Comparison of ENCODE assay signal across 8 cellular contexts in the genomic region with DNA sequence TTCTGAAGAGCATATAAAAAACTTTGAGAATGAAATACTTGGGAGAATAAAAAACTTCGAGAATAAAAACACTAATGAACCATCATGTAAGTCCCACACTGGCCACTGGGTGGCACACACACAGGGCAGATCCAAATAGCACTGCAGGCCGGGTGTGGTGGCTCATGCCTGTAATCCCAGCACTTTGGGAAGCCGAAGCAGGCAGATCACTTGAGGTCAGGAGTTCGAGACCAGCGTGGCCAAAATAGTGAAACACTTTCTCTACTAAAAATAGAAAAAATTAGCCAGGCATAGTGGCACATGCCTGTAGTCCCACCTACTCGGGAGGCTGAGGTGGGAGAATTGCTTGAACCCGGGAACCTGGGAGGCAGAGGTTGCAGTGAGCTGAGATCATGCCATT. TPM values are rescaled to one million over a fixed set of nuclear protein-coding genes. Genes with fewer than 3 reads are reported as not detected.
DNase-seq lines count a peak whose midpoint lies in the region; ATAC-seq and TF ChIP-seq lines count a peak whose summit lies in the region.
"Not testable (repeated sequence)": the region's sequence is repeated elsewhere in the genome, so short reads cannot be mapped to it uniquely, and the experiment has no call there.

No MANE protein-coding gene starts in this region.

- not testable (repeated sequence) for H3K4me3 Mint-ChIP-seq in activated CD8-positive, alpha-beta T cell treated with anti-CD3 and anti-CD28 coated beads, Interleukin-2, amount 10 ng/mL, durations not matched to agents 7 days and 5 days; progenitor cell of endocrine pancreas (ENCODE audit: low read depth)

- H3K36me3 ChIP-seq in hepatocyte (replicated peaks; ENCODE audit: insufficient read depth, low read depth); tibial artery: not testable (repeated sequence)

- not testable (repeated sequence) for H3K9me3 ChIP-seq in hepatocyte (ENCODE audit: low read depth); tibial artery

- intact Hi-C loops in tibial artery (cut with DNase I; ENCODE audit: low total_unique reads) = not testable (repeated sequence)

- 74% methylated on average over 7 of the region's 7 CpGs for WGBS in hepatocyte (ENCODE audit: low lambda C conversion rate, missing lambda C conversion rate)

- not testable (repeated sequence) for H3K36me3 Mint-ChIP-seq in activated CD8-positive, alpha-beta T cell treated with anti-CD3 and anti-CD28 coated beads, Interleukin-2, amount 10 ng/mL, durations not matched to agents 7 days and 5 days (ENCODE audit: low read depth)
- H3K36me3 Mint-ChIP-seq in progenitor cell of endocrine pancreas (ENCODE audit: insufficient read depth) = peaks cover 47% of the 10 kb centered on the region

- H3K4me3 ChIP-seq in choroid plexus epithelial cell (ENCODE audit: low read depth, low read length); hepatocyte; tibial artery: not testable (repeated sequence)

- H2AFZ ChIP-seq in hepatocyte = not testable (repeated sequence)

- CTCF ChIA-PET in activated CD8-positive, alpha-beta T cell treated with anti-CD3 and anti-CD28 coated beads, Interleukin-2, amount 10 ng/mL, durations not matched to agents 7 days and 5 days (lab: Charles Lee) = interaction anchor here (0.7 to 2.6 kb wide), 8 partner anchors 11 to 1981 kb away, joined by 3 to 12 read pairs (median 4); no protein-coding TSS in a partner anchor

- H3K27ac ChIP-seq in hepatocyte = peak overlapping the region; percentile 61
- H3K27ac ChIP-seq in tibial artery = peak overlapping the region; percentile 69 to 86

- not testable (repeated sequence) for H3K79me2 ChIP-seq in hepatocyte

- not testable (repeated sequence) for H3K27ac Mint-ChIP-seq in activated CD8-positive, alpha-beta T cell treated with anti-CD3 and anti-CD28 coated beads, Interleukin-2, amount 10 ng/mL, durations not matched to agents 7 days and 5 days
- H3K27ac Mint-ChIP-seq in progenitor cell of endocrine pancreas = peak overlapping the region; percentile 23

- not testable (repeated sequence) for H4K20me1 ChIP-seq in hepatocyte (ENCODE audit: insufficient read depth, poor library complexity, severe bottlenecking)

- DNase-seq in EH (ENCODE audit: low read depth) (peak; percentile 73), KG1 (lab: John Stamatoyannopoulos, UW) (peak; percentile 36), RKO (ENCODE audit: low spot score) (peak; percentile 82), choroid plexus epithelial cell (ENCODE audit: low read depth) (peak; percentile 78), hepatocyte (ENCODE audit: low spot score) (peak; percentile 44), tibial artery (peak in 1 of 2 donors; percentile 71)
- DNase-seq in activated CD8-positive, alpha-beta T cell treated with anti-CD3 and anti-CD28 coated beads, Interleukin-2, amount 10 ng/mL, durations not matched to agents 7 days and 5 days = peak; percentile 58
- DNase-seq in progenitor cell of endocrine pancreas (ENCODE audit: low spot score, unreplicated experiment) = not testable (repeated sequence)

- H3K4me1 ChIP-seq in hepatocyte (ENCODE audit: insufficient read depth) = not testable (repeated sequence)
- H3K4me1 ChIP-seq in tibial artery = peaks cover 0 to 43% (median 18%) of the 10 kb centered on the region in 4 donors

- POLR2A ChIA-PET in activated CD8-positive, alpha-beta T cell treated with anti-CD3 and anti-CD28 coated beads, Interleukin-2, amount 10 ng/mL, durations not matched to agents 7 days and 5 days (lab: Charles Lee) = not testable (repeated sequence)

- H3K9me2 ChIP-seq in hepatocyte (replicated peaks; ENCODE audit: insufficient read depth) = not testable (repeated sequence)

- H3K27me3 ChIP-seq in hepatocyte, tibial artery: not testable (repeated sequence)

- H3K9me3 Mint-ChIP-seq in activated CD8-positive, alpha-beta T cell treated with anti-CD3 and anti-CD28 coated beads, Interleukin-2, amount 10 ng/mL, durations not matched to agents 7 days and 5 days (ENCODE audit: insufficient read depth) = peaks cover 12% of the 10 kb centered on the region
- H3K9me3 Mint-ChIP-seq in progenitor cell of endocrine pancreas (ENCODE audit: low read depth) = peaks cover 11% of the 10 kb centered on the region

- H3K27me3 Mint-ChIP-seq in activated CD8-positive, alpha-beta T cell treated with anti-CD3 and anti-CD28 coated beads, Interleukin-2, amount 10 ng/mL, durations not matched to agents 7 days and 5 days (ENCODE audit: low read depth); progenitor cell of endocrine pancreas: not testable (repeated sequence)

- TF ChIP-seq CTCF in choroid plexus epithelial cell (conservative IDR thresholded peaks at IDR 0.05; ENCODE audit: low read depth, low read length) (peak; percentile 73), hepatocyte (IDR thresholded peaks at IDR 0.05; ENCODE audit: poor library complexity) (peak; percentile 45), progenitor cell of endocrine pancreas (IDR thresholded peaks at IDR 0.05; ENCODE audit: unreplicated experiment) (peak; percentile 68), tibial artery (IDR thresholded peaks at IDR 0.05) (peak; percentile 61 to 66)

- not testable (repeated sequence) for H3K4me2 ChIP-seq in hepatocyte

- not testable (repeated sequence) for H3K4me1 Mint-ChIP-seq in activated CD8-positive, alpha-beta T cell treated with anti-CD3 and anti-CD28 coated beads, Interleukin-2, amount 10 ng/mL, durations not matched to agents 7 days and 5 days (ENCODE audit: low read depth); progenitor cell of endocrine pancreas (ENCODE audit: low read depth)

- not testable (repeated sequence) for ATAC-seq in activated CD8-positive, alpha-beta T cell treated with anti-CD3 and anti-CD28 coated beads, Interleukin-2, amount 10 ng/mL, durations not matched to agents 7 days and 5 days

RNA-seq across cellular contexts. Expression of a gene that starts 28.5 kb away (rescaled TPM):
- under 1 TPM; 0.18 to 0.24 TPM for total RNA-seq in activated CD8-positive, alpha-beta T cell treated with anti-CD3 and anti-CD28 coated beads, Interleukin-2, amount 10 ng/mL, durations not matched to agents 7 days and 5 days
- total RNA-seq in hepatocyte = 25.3 and 25.9 TPM in 2 replicates
- 6.0 and 7.1 TPM in 2 replicates for polyA plus RNA-seq in hepatocyte
- 122 TPM in 2 replicates for total RNA-seq in progenitor cell of endocrine pancreas

RNA-seq across cellular contexts. Expression of a gene that starts 38.8 kb away (rescaled TPM):
- not detected for total RNA-seq in activated CD8-positive, alpha-beta T cell treated with anti-CD3 and anti-CD28 coated beads, Interleukin-2, amount 10 ng/mL, durations not matched to agents 7 days and 5 days
- 2.7 and 3.0 TPM in 2 replicates for total RNA-seq in hepatocyte
- 1.5 and 2.5 TPM in 2 replicates for polyA plus RNA-seq in hepatocyte
- total RNA-seq in progenitor cell of endocrine pancreas = not detected in 2 replicates

Comparison
In these comparisons a context has a peak if more than half of its experiments do, and no peak if none do; other contexts are left out.
1. RNA of a gene that starts 28.5 kb away (total RNA-seq): 122 TPM in progenitor cell of endocrine pancreas and 25.3 to 25.9 TPM in hepatocyte; 0.18 to 0.24 TPM in activated CD8-positive, alpha-beta T cell treated with anti-CD3 and anti-CD28 coated beads, Interleukin-2, amount 10 ng/mL, durations not matched to agents 7 days and 5 days; every median in the first group is over 10 times any median in the second.
2. Peak in every context shown above with its lines, with median percentiles within 50 percentile points of each other: CTCF ChIP-seq.